2 cellular contexts compared by ENCODE assay signal in the genomic region with DNA sequence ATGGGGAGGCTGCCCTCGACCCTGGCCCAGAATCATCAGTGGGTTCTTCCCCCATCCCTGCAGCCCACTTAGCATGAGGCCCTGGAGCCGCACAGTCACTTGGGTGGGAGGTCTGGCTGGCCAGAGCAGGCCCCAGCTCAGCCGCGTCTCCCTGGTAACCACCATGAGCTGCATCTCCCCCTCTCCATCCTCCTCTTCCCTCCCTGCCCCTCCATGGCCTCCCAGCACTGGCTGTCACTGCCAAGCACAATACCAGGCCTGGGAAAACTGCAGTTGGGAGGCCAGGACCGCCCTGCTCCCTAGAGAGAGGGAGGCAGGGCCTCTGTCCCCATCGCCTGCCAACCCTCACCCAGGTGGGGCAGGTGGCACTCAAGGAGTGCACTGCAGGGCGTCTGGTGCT.
TF ChIP-seq lines count a peak whose summit lies in the region.

No MANE protein-coding gene starts in this region.

TF ChIP-seq in SK-N-SH, 30 proteins besides CTCF, POLR2A, EP300 and RAD21 (continued from another document):
- TF ChIP-seq, protein P1, sequence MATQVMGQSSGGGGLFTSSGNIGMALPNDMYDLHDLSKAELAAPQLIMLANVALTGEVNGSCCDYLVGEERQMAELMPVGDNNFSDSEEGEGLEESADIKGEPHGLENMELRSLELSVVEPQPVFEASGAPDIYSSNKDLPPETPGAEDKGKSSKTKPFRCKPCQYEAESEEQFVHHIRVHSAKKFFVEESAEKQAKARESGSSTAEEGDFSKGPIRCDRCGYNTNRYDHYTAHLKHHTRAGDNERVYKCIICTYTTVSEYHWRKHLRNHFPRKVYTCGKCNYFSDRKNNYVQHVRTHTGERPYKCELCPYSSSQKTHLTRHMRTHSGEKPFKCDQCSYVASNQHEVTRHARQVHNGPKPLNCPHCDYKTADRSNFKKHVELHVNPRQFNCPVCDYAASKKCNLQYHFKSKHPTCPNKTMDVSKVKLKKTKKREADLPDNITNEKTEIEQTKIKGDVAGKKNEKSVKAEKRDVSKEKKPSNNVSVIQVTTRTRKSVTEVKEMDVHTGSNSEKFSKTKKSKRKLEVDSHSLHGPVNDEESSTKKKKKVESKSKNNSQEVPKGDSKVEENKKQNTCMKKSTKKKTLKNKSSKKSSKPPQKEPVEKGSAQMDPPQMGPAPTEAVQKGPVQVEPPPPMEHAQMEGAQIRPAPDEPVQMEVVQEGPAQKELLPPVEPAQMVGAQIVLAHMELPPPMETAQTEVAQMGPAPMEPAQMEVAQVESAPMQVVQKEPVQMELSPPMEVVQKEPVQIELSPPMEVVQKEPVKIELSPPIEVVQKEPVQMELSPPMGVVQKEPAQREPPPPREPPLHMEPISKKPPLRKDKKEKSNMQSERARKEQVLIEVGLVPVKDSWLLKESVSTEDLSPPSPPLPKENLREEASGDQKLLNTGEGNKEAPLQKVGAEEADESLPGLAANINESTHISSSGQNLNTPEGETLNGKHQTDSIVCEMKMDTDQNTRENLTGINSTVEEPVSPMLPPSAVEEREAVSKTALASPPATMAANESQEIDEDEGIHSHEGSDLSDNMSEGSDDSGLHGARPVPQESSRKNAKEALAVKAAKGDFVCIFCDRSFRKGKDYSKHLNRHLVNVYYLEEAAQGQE (IDR thresholded peaks at IDR 0.05; ENCODE audit: low read depth, low read length), result no peak
- no peak for TF ChIP-seq SIN3A (IDR thresholded peaks at IDR 0.05; ENCODE audit: borderline replicate concordance, low read depth, low read length)
- TF ChIP-seq FOXM1 (IDR thresholded peaks at IDR 0.05; ENCODE audit: low read depth), result no peak
- TF ChIP-seq TCF12 (IDR thresholded peaks at IDR 0.05), result no peak
- TF ChIP-seq RXRA (IDR thresholded peaks at IDR 0.05; ENCODE audit: borderline replicate concordance, low read depth), result no peak
- TF ChIP-seq, protein P2, sequence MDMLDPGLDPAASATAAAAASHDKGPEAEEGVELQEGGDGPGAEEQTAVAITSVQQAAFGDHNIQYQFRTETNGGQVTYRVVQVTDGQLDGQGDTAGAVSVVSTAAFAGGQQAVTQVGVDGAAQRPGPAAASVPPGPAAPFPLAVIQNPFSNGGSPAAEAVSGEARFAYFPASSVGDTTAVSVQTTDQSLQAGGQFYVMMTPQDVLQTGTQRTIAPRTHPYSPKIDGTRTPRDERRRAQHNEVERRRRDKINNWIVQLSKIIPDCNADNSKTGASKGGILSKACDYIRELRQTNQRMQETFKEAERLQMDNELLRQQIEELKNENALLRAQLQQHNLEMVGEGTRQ (IDR thresholded peaks at IDR 0.05; ENCODE audit: borderline replicate concordance, low read depth, low read length), result no peak
- TF ChIP-seq YY1 (IDR thresholded peaks at IDR 0.05; ENCODE audit: low read depth), result no peak
- no peak for TF ChIP-seq TAF1 (IDR thresholded peaks at IDR 0.05; ENCODE audit: borderline replicate concordance, low read depth, low read length)

TF ChIP-seq in SK-N-SH treated with all-trans-retinoic acid at 6 μM for 48 hours, 23 proteins besides CTCF, POLR2A, EP300 and RAD21 (continued from another document):
- TF ChIP-seq, protein P3, sequence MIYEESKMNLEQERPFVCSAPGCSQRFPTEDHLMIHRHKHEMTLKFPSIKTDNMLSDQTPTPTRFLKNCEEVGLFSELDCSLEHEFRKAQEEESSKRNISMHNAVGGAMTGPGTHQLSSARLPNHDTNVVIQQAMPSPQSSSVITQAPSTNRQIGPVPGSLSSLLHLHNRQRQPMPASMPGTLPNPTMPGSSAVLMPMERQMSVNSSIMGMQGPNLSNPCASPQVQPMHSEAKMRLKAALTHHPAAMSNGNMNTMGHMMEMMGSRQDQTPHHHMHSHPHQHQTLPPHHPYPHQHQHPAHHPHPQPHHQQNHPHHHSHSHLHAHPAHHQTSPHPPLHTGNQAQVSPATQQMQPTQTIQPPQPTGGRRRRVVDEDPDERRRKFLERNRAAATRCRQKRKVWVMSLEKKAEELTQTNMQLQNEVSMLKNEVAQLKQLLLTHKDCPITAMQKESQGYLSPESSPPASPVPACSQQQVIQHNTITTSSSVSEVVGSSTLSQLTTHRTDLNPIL (CRISPR knock-in tag; IDR thresholded peaks at IDR 0.05; ENCODE audit: low read depth), result no peak
- TF ChIP-seq ZFP30 (CRISPR knock-in tag; IDR thresholded peaks at IDR 0.05), result no peak
- TF ChIP-seq ZNF565 (CRISPR knock-in tag; conservative IDR thresholded peaks at IDR 0.05; ENCODE audit: low read depth), result no peak
- no peak for TF ChIP-seq ZNF8 (CRISPR knock-in tag; IDR thresholded peaks at IDR 0.05)
- no peak for TF ChIP-seq PPARA (CRISPR knock-in tag; IDR thresholded peaks at IDR 0.05; ENCODE audit: borderline replicate concordance)
- no peak for TF ChIP-seq ISL1 (CRISPR knock-in tag; IDR thresholded peaks at IDR 0.05)
- no peak for TF ChIP-seq GLIS3 (CRISPR knock-in tag; IDR thresholded peaks at IDR 0.05)
